In genomic region chr7:50832744-50833143, GRCh38 we compare ENCODE assay signal across 10 cellular contexts. TPM values are rescaled to one million over a fixed set of nuclear protein-coding genes. Genes with fewer than 3 reads are reported as not detected.
A peak's percentile ranks its signal among the peaks of the same experiment; 100 is the strongest.
DNase-seq lines count a peak whose midpoint lies in the region; ATAC-seq and TF ChIP-seq lines count a peak whose summit lies in the region.
"Had no signal": no experiment of that assay in that cellular context is flagged by ENCODE, and none has a peak within 500 bp of the region (broad histone marks: within the 10 kb centered on the region; RNA-seq: fewer than 3 reads in every experiment).

No MANE protein-coding gene starts in this region.

- peaks cover 35% of the 10 kb centered on the region for H3K4me1 Mint-ChIP-seq in T-helper 1 cell treated with Interleukin-12 subunit alpha and Interleukin-12 subunit beta and Interleukin-4 antibody, amounts not matched to agents 30 μg/mL and 1 μg/mL, for 36 hours (ENCODE audit: low read depth)
- no peaks in the 10 kb centered on the region for H3K4me1 Mint-ChIP-seq in endodermal cell

- peak; percentile 94 for DNase-seq in A172 (ENCODE audit: low spot score)
- DNase-seq in ELR (ENCODE audit: low read depth) = peak; percentile 83
- DNase-seq in fibroblast of mammary gland (ENCODE audit: low read depth) = peak; percentile 41
- no peak for DNase-seq in endodermal cell
- no peak for DNase-seq in GM19238 (ENCODE audit: insufficient read length, low spot score)
- no peak for DNase-seq in WERI-Rb-1
- DNase-seq: CD4-positive, alpha-beta T cell; NCI-H446 had no signal

- TF ChIP-seq CTCF in fibroblast of mammary gland (conservative IDR thresholded peaks at IDR 0.05; ENCODE audit: control insufficient read depth, insufficient read depth, low read depth, low read length) (no peak), endodermal cell (conservative IDR thresholded peaks at IDR 0.05) (no peak), WERI-Rb-1 (IDR thresholded peaks at IDR 0.05; ENCODE audit: low read depth, low read length) (no peak)

- H3K9me3 ChIP-seq in endodermal cell (ENCODE audit: control insufficient read depth, low read length) (no peaks in the 10 kb centered on the region), WERI-Rb-1 (ENCODE audit: severe bottlenecking) (no peaks in the 10 kb centered on the region)

- peaks cover 3% of the 10 kb centered on the region for H3K36me3 Mint-ChIP-seq in T-helper 1 cell treated with Interleukin-12 subunit alpha and Interleukin-12 subunit beta and Interleukin-4 antibody, amounts not matched to agents 30 μg/mL and 1 μg/mL, for 36 hours (ENCODE audit: low read depth)
- H3K36me3 Mint-ChIP-seq in endodermal cell (ENCODE audit: low read depth) = no peaks in the 10 kb centered on the region

- no peaks in the 10 kb centered on the region for H3K27me3 ChIP-seq in endodermal cell (ENCODE audit: control insufficient read depth, insufficient read depth, low read length, poor library complexity, severe bottlenecking)
- H3K27me3 ChIP-seq in WERI-Rb-1 (ENCODE audit: insufficient read depth, low read depth, severe bottlenecking) = peaks cover 30% of the 10 kb centered on the region

- peaks cover 50% of the 10 kb centered on the region for H3K27me3 Mint-ChIP-seq in T-helper 1 cell treated with Interleukin-12 subunit alpha and Interleukin-12 subunit beta and Interleukin-4 antibody, amounts not matched to agents 30 μg/mL and 1 μg/mL, for 36 hours (ENCODE audit: low read depth)
- H3K27me3 Mint-ChIP-seq in endodermal cell (ENCODE audit: insufficient read depth) = peaks cover 10% of the 10 kb centered on the region

- peaks cover 6% of the 10 kb centered on the region for H3K9me3 Mint-ChIP-seq in T-helper 1 cell treated with Interleukin-12 subunit alpha and Interleukin-12 subunit beta and Interleukin-4 antibody, amounts not matched to agents 30 μg/mL and 1 μg/mL, for 36 hours
- H3K9me3 Mint-ChIP-seq in endodermal cell = no peaks in the 10 kb centered on the region
- H3K9me3 Mint-ChIP-seq: CD4-positive, alpha-beta T cell had no signal

- H3K27ac Mint-ChIP-seq in T-helper 1 cell treated with Interleukin-12 subunit alpha and Interleukin-12 subunit beta and Interleukin-4 antibody, amounts not matched to agents 30 μg/mL and 1 μg/mL, for 36 hours = peak overlapping the region; percentile 73
- H3K27ac Mint-ChIP-seq in endodermal cell = no peak overlapping the region
- H3K27ac Mint-ChIP-seq: CD4-positive, alpha-beta T cell had no signal

- no peak overlapping the region for H3K27ac ChIP-seq in endodermal cell (ENCODE audit: low read depth, low read length)
- no peak overlapping the region for H3K27ac ChIP-seq in WERI-Rb-1

- H3K4me3 Mint-ChIP-seq in T-helper 1 cell treated with Interleukin-12 subunit alpha and Interleukin-12 subunit beta and Interleukin-4 antibody, amounts not matched to agents 30 μg/mL and 1 μg/mL, for 36 hours = peak overlapping the region; percentile 8
- H3K4me3 Mint-ChIP-seq in endodermal cell = no peak overlapping the region
- H3K4me3 Mint-ChIP-seq: CD4-positive, alpha-beta T cell had no signal

- H3K36me3 ChIP-seq in endodermal cell (ENCODE audit: control insufficient read depth, insufficient read depth, low read length) (no peaks in the 10 kb centered on the region), WERI-Rb-1 (no peaks in the 10 kb centered on the region)

- H3K4me3 ChIP-seq in fibroblast of mammary gland (ENCODE audit: control insufficient read depth, low read depth, low read length) = no peak overlapping the region
- no peak overlapping the region for H3K4me3 ChIP-seq in endodermal cell (ENCODE audit: low read length)
- no peak overlapping the region for H3K4me3 ChIP-seq in WERI-Rb-1 (ENCODE audit: low read depth, low read length)

- H3K9ac ChIP-seq in endodermal cell (ENCODE audit: extremely low read depth, low read length, poor library complexity, severe bottlenecking) = no peak overlapping the region

- WGBS in endodermal cell (ENCODE audit: insufficient coverage in 1 of 2, insufficient read length in 1 of 2), 2 experiments = 99% methylated on average over 3 of the region's 3 CpGs; no CpG with 5 or more reads in 1 of the 2 experiments

- no peak for ATAC-seq in HG03520 (IDR thresholded peaks at IDR 0.05; ENCODE audit: unreplicated experiment)

- no peaks in the 10 kb centered on the region for H3K4me1 ChIP-seq in endodermal cell (ENCODE audit: control insufficient read depth, insufficient read depth, low read length)

RNA-seq across cellular contexts. Expression of gene GRB10, which starts 50.0 kb away (rescaled TPM):
- total RNA-seq in A172 (2014; rRNA removed; shearing (Covaris generic)) = 21.4 and 23.1 TPM in 2 replicates
- 10 to 100 TPM; 71.9 to 97.5 TPM for total RNA-seq in endodermal cell
- 61.1 TPM for polyA plus RNA-seq in endodermal cell (2013, experiment 1 of 2)
- 56.3 TPM for polyA plus RNA-seq in endodermal cell (2013, experiment 2 of 2)

Comparison
In these comparisons a context has a peak if more than half of its experiments do, and no peak if none do; other contexts are left out.
1. DNase-seq: peak in A172 (single experiment), ELR (single experiment) and fibroblast of mammary gland (single experiment); none in endodermal cell (single experiment), GM19238 (single experiment) and WERI-Rb-1 (single experiment).